In genomic region chr12:46108721-46109120, GRCh38 we compare ENCODE assay signal across 16 cellular contexts.
DNase-seq lines count a peak whose midpoint lies in the region; ATAC-seq, FAIRE-seq and TF ChIP-seq lines count a peak whose summit lies in the region.
"Had no signal": no experiment of that assay in that cellular context is flagged by ENCODE, and none has a peak within 500 bp of the region (broad histone marks: within the 10 kb centered on the region; RNA-seq: fewer than 3 reads in every experiment).

No MANE protein-coding gene starts in this region.

- H3K9me3 ChIP-seq in heart right ventricle, result peaks cover 0 to 15% (median 2%) of the 10 kb centered on the region in 11 donors

- no peak for TF ChIP-seq POLR2A in GM12892 (IDR thresholded peaks at IDR 0.05; ENCODE audit: low read depth, low read length)

- H3K27me3 ChIP-seq in heart right ventricle, result no peaks in the 10 kb centered on the region
- H3K27me3 ChIP-seq: foreskin keratinocyte, spleen had no signal

- peak; percentile 17 for DNase-seq in GM12892 (ENCODE audit: insufficient read length)
- peak; percentile 79 for DNase-seq in MV-4-11 (lab: John Stamatoyannopoulos, UW)
- no peak for DNase-seq in NK-92 treated with Interleukin-12 subunit alpha and Interleukin-12 subunit beta, amount 100 ng/mL, for 24 hours (lab: John Stamatoyannopoulos, UW)
- DNase-seq in heart right ventricle, result no peak
- DNase-seq in stimulated activated CD4-positive, alpha-beta T cell treated with anti-CD3 and anti-CD28 coated beads, Interleukin-4, amount 100 ng/mL, for 4 hours, result no peak
- DNase-seq in left colon, result no peak
- DNase-seq: foreskin keratinocyte, mesenchymal stem cell, NCI-H1105 treated with DMSO at 0.1 percent for 48 hours, SHP77 treated with DMSO at 0.1 percent for 48 hours, spleen, substantia nigra had no signal

- H3K4me1 ChIP-seq in heart right ventricle, result peaks cover 0 to 8% (median 0%) of the 10 kb centered on the region in 9 donors

- no peak overlapping the region for H3K27ac ChIP-seq in heart right ventricle
- H3K27ac ChIP-seq: C4-2B, foreskin keratinocyte had no signal

- FAIRE-seq in GM12892 (lab: Jason Lieb, UNC), result peak; percentile 94
- FAIRE-seq: bronchial epithelial cell had no signal

- ATAC-seq in GM19438 (IDR thresholded peaks at IDR 0.05; ENCODE audit: low read depth, unreplicated experiment) (peak; percentile 85), HG02943 (IDR thresholded peaks at IDR 0.05; ENCODE audit: low read depth, unreplicated experiment) (peak; percentile 73), heart right ventricle (no peak), left colon (no peak)
- ATAC-seq: foreskin keratinocyte had no signal

- TF ChIP-seq CTCF in heart right ventricle (IDR thresholded peaks at IDR 0.05), result no peak

- 96 to 100% methylated on average over 1 of the region's 1 CpG for WGBS in heart right ventricle, 2 donors

- no peaks in the 10 kb centered on the region for H3K36me3 ChIP-seq in heart right ventricle
- H3K36me3 ChIP-seq: spleen had no signal

- intact Hi-C loops in heart right ventricle (cut with DNase I) (no loop called here), left colon (cut with DNase I, micrococcal nuclease) (no loop called here)

- H3K4me3 ChIP-seq in heart right ventricle, result no peak overlapping the region
- H3K4me3 ChIP-seq: spleen had no signal

Comparison
In these comparisons a context has a peak if more than half of its experiments do, and no peak if none do; other contexts are left out.
1. DNase-seq: peak in GM12892 (single experiment) and MV-4-11 (single experiment); none in NK-92 treated with Interleukin-12 subunit alpha and Interleukin-12 subunit beta, amount 100 ng/mL, for 24 hours (single experiment), heart right ventricle (0 of 2), stimulated activated CD4-positive, alpha-beta T cell treated with anti-CD3 and anti-CD28 coated beads, Interleukin-4, amount 100 ng/mL, for 4 hours (0 of 2) and left colon (0 of 2).
2. ATAC-seq: peak in GM19438 (single experiment) and HG02943 (single experiment); none in heart right ventricle (0 of 8) and left colon (single experiment).